In genomic region chr7:82810558-82811259, GRCh38 we compare ENCODE assay signal across 8 cellular contexts.
DNase-seq lines count a peak whose midpoint lies in the region; ATAC-seq, FAIRE-seq and TF ChIP-seq lines count a peak whose summit lies in the region.

No MANE protein-coding gene starts in this region.

- DNase-seq in BJ (ENCODE audit: low read depth) (peak; percentile 68), NCI-H510A (lab: John Stamatoyannopoulos, UW) (peak; percentile 1), GM12878 (ENCODE audit: low read depth, low spot score) (no peak), left lobe of liver (ENCODE audit: low spot score) (no peak), posterior cingulate gyrus (no peak)
- DNase-seq in stimulated activated CD4-positive, alpha-beta T cell treated with anti-CD3 and anti-CD28 coated beads, Interleukin-2, amount 100 ng/mL, for 48 hours: no peak

- peak; percentile 92 for ATAC-seq in GM18867 (IDR thresholded peaks at IDR 0.05; ENCODE audit: unreplicated experiment)
- ATAC-seq in HG03342 (IDR thresholded peaks at IDR 0.05; ENCODE audit: unreplicated experiment): peak; percentile 93
- peak; percentile 94 for ATAC-seq in GM12878
- peak; percentile 81 for ATAC-seq in left lobe of liver

- in situ Hi-C loops in GM12878 (cut with MboI): loop anchor here (10.0 kb wide), 1 partner anchor 464 kb away; no protein-coding TSS in a partner anchor

- no peak for TF ChIP-seq POLR2A in GM12878 (IDR thresholded peaks at IDR 0.05; ENCODE audit: low read depth, low read length)

- H3K9me3 ChIP-seq in GM12878 (replicated peaks; ENCODE audit: control insufficient read depth, insufficient read depth, low read length): no peaks in the 10 kb centered on the region

- H3K27ac ChIP-seq in GM12878 (ENCODE audit: control insufficient read depth, insufficient read depth): no peak overlapping the region

- POLR2A ChIA-PET in BJ (lab: Charles Lee): no interaction called here
- POLR2A ChIA-PET in GM12878 (lab: Charles Lee): no interaction called here

- no TSS peak for BruUV-seq in GM12878 (replicated peaks; lab: Mats Ljungman, UMichigan)

- H3K79me2 ChIP-seq in GM12878 (ENCODE audit: control insufficient read depth, insufficient read depth, low read length): no peaks in the 10 kb centered on the region

- H3K36me3 ChIP-seq in BJ (ENCODE audit: control insufficient read depth, insufficient read depth, low read length) (no peaks in the 10 kb centered on the region), GM12878 (ENCODE audit: control insufficient read depth in 2 of 2, insufficient read depth in 2 of 2, low read length in 1 of 2) (no peaks in the 10 kb centered on the region)

- peak; percentile 59 for TF ChIP-seq RAD21 in GM12878 (IDR thresholded peaks at IDR 0.05; ENCODE audit: insufficient read depth, low read depth, low read length)

- 17% methylated on average over 4 of the region's 4 CpGs for WGBS in GM12878 (ENCODE audit: insufficient coverage, insufficient replicate concordance, low lambda C conversion rate, missing lambda C conversion rate)

- FAIRE-seq in GM12878 (lab: Jason Lieb, UNC): no peak

- no peak overlapping the region for H3K4me3 ChIP-seq in BJ (ENCODE audit: low read depth, low read length)
- H3K4me3 ChIP-seq in GM12878: no peak overlapping the region

- no peaks in the 10 kb centered on the region for H3K4me1 ChIP-seq in GM12878 (ENCODE audit: control insufficient read depth, insufficient read depth, low read length)

- no peaks in the 10 kb centered on the region for H4K20me1 ChIP-seq in GM12878 (ENCODE audit: control insufficient read depth, insufficient read depth)

- no peak for TF ChIP-seq EP300 in GM12878 (IDR thresholded peaks at IDR 0.05; ENCODE audit: borderline replicate concordance in 1 of 2, control insufficient read depth in 1 of 2, low read depth in 2 of 2, low read length in 2 of 2)

- no peak overlapping the region for H3K9ac ChIP-seq in GM12878 (ENCODE audit: control insufficient read depth, insufficient read depth, low read length)

- no peak overlapping the region for H3K4me2 ChIP-seq in GM12878 (ENCODE audit: control insufficient read depth, insufficient read depth)

- intact Hi-C loops in GM12878 (cut with micrococcal nuclease; ENCODE audit: unreplicated experiment) (loop anchor here (2.0 to 10.0 kb wide), 2 partner anchors 460 to 844 kb away; no protein-coding TSS in a partner anchor), posterior cingulate gyrus (cut with DNase I) (no loop called here)

- no peaks in the 10 kb centered on the region for H3K27me3 ChIP-seq in BJ (ENCODE audit: control insufficient read depth, insufficient read depth, low read length)
- no peaks in the 10 kb centered on the region for H3K27me3 ChIP-seq in GM12878 (replicated peaks in 1 of 2; ENCODE audit: control insufficient read depth in 2 of 2, insufficient read depth in 2 of 2, low read length in 1 of 2)

- RAD21 ChIA-PET in GM12878 (lab: Charles Lee; ENCODE audit: unreplicated experiment): interaction anchor here (1.5 kb wide), 1 partner anchor 9 kb away, joined by 3 read pairs; no protein-coding TSS in a partner anchor

- peak; percentile 71 for TF ChIP-seq CTCF in BJ (IDR thresholded peaks at IDR 0.05; ENCODE audit: insufficient read depth, low read depth, low read length)
- TF ChIP-seq CTCF in GM12878 (IDR thresholded peaks at IDR 0.05 in 2 of 3, conservative IDR thresholded peaks at IDR 0.05 in 1 of 3; ENCODE audit: control insufficient read depth in 2 of 3, extremely low read depth in 1 of 3, insufficient read depth in 1 of 3, low read depth in 3 of 3, low read length in 3 of 3): peak; percentile 51 to 60 (median 56); a peak in 5 of 6 replicates

- SMC1A ChIA-PET in GM12878 (lab: Charles Lee; ENCODE audit: uncharacterized antibody, unreplicated experiment): interaction anchor here (1.2 kb wide), 1 partner anchor 88 kb away, joined by 3 read pairs; no protein-coding TSS in a partner anchor

- H2AFZ ChIP-seq in GM12878 (ENCODE audit: control insufficient read depth, low read depth, low read length): no peak overlapping the region

- CTCF ChIA-PET in BJ (lab: Yijun Ruan, JAX) (interaction anchor here (0.6 to 1.7 kb wide), 10 partner anchors 11 to 461 kb away, joined by 3 to 7 read pairs (median 3); no protein-coding TSS in a partner anchor), GM12878 (lab: Yijun Ruan, JAX) (interaction anchor here (0.5 to 2.3 kb wide), 25 partner anchors 9 to 1051 kb away, joined by 3 to 9 read pairs (median 4); no protein-coding TSS in a partner anchor)

TF ChIP-seq in GM12878, 131 proteins besides CTCF, POLR2A, EP300 and RAD21:
- TF ChIP-seq SMC3 (IDR thresholded peaks at IDR 0.05; ENCODE audit: borderline replicate concordance, low read length) (peak; percentile 49; the same call in 1 of the 2 replicates), POU2F2 (IDR thresholded peaks at IDR 0.05; ENCODE audit: borderline replicate concordance, low read depth, low read length) (peak; percentile 62; the same call in 1 of the 3 replicates), NRF1 (conservative IDR thresholded peaks at IDR 0.05; ENCODE audit: low read depth, low read length) (no peak), STAT1 (conservative IDR thresholded peaks at IDR 0.05) (no peak)

Comparison
In these comparisons a context has a peak if more than half of its experiments do, and no peak if none do; other contexts are left out.
1. DNase-seq: peak in BJ (single experiment) and NCI-H510A (single experiment); none in GM12878 (single experiment), left lobe of liver (single experiment), stimulated activated CD4-positive, alpha-beta T cell treated with anti-CD3 and anti-CD28 coated beads, Interleukin-2, amount 100 ng/mL, for 48 hours (0 of 2) and posterior cingulate gyrus (0 of 10).
2. Peak in every context shown above with its lines, with median percentiles within 50 percentile points of each other: ATAC-seq.